ENCODE assay signal across 15 cellular contexts in the genomic region with DNA sequence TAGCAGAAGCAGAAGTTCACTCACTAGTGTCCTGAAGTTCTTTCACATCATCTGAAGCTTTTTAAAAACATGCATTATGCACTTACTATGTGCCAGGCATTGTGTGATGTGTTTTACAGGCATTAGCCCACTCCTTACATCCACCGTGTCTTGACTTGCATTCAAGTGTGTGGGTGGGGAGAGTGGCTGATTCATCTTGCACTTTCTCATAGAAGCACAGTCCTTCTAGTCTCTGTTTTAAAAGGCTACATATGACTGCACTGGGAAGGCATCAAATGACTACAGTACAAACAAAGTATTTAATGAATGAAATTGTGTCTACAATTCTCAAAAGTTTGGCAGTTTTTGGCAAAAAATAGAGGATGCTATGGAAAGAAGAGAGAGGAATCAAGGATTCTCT. TPM values are rescaled to one million over a fixed set of nuclear protein-coding genes. Genes with fewer than 3 reads are reported as not detected.
DNase-seq lines count a peak whose midpoint lies in the region; ATAC-seq and TF ChIP-seq lines count a peak whose summit lies in the region.
"Had no signal": no experiment of that assay in that cellular context is flagged by ENCODE, and none has a peak within 500 bp of the region (broad histone marks: within the 10 kb centered on the region; RNA-seq: fewer than 3 reads in every experiment).

No MANE protein-coding gene starts in this region.

- no peaks in the 10 kb centered on the region for H3K27me3 Mint-ChIP-seq in activated naive CD8-positive, alpha-beta T cell treated with anti-CD3 and anti-CD28 coated beads, Interleukin-2, amount 50 U/mL, for 24 hours
- no peaks in the 10 kb centered on the region for H3K27me3 Mint-ChIP-seq in activated naive CD8-positive, alpha-beta T cell treated with anti-CD3 and anti-CD28 coated beads for 36 hours
- H3K27me3 Mint-ChIP-seq: activated naive CD4-positive, alpha-beta T cell treated with anti-CD3 and anti-CD28 coated beads, Interleukin-2, amount 50 U/mL, for 24 hours; stimulated activated naive B cell treated with anti-CD40 and anti-IgM and Interleukin-4, amounts not matched to agents 10 μg/mL and 1 μg/mL and 100 μg/mL, for 72 hours had no signal

- no peak overlapping the region for H3K4me2 ChIP-seq in PC-3 (ENCODE audit: low read length)

- H3K27ac ChIP-seq in PC-3 (ENCODE audit: low read length): no peak overlapping the region

- H4K20me1 ChIP-seq in PC-3 (ENCODE audit: low read length): no peaks in the 10 kb centered on the region

- no peaks in the 10 kb centered on the region for H3K9me2 ChIP-seq in PC-3 (replicated peaks; ENCODE audit: low read length)

- no peak overlapping the region for H3K4me3 Mint-ChIP-seq in activated naive CD8-positive, alpha-beta T cell treated with anti-CD3 and anti-CD28 coated beads, Interleukin-2, amount 50 U/mL, for 24 hours
- no peak overlapping the region for H3K4me3 Mint-ChIP-seq in activated naive CD8-positive, alpha-beta T cell treated with anti-CD3 and anti-CD28 coated beads for 36 hours
- H3K4me3 Mint-ChIP-seq: activated naive CD4-positive, alpha-beta T cell treated with anti-CD3 and anti-CD28 coated beads, Interleukin-2, amount 50 U/mL, for 24 hours; stimulated activated naive B cell treated with anti-CD40 and anti-IgM and Interleukin-4, amounts not matched to agents 10 μg/mL and 1 μg/mL and 100 μg/mL, for 72 hours had no signal

- H3K9me3 Mint-ChIP-seq in activated naive CD8-positive, alpha-beta T cell treated with anti-CD3 and anti-CD28 coated beads, Interleukin-2, amount 50 U/mL, for 24 hours: no peaks in the 10 kb centered on the region
- H3K9me3 Mint-ChIP-seq in activated naive CD8-positive, alpha-beta T cell treated with anti-CD3 and anti-CD28 coated beads for 36 hours: no peaks in the 10 kb centered on the region
- H3K9me3 Mint-ChIP-seq: activated naive CD4-positive, alpha-beta T cell treated with anti-CD3 and anti-CD28 coated beads, Interleukin-2, amount 50 U/mL, for 24 hours; stimulated activated naive B cell treated with anti-CD40 and anti-IgM and Interleukin-4, amounts not matched to agents 10 μg/mL and 1 μg/mL and 100 μg/mL, for 72 hours had no signal

- H3K9me3 ChIP-seq in PC-3 (ENCODE audit: low read length): no peaks in the 10 kb centered on the region

- no peaks in the 10 kb centered on the region for H3K79me2 ChIP-seq in PC-3 (ENCODE audit: low read length)

- H3K9ac ChIP-seq in PC-3 (ENCODE audit: low read length): no peak overlapping the region

- no peaks in the 10 kb centered on the region for H3F3A ChIP-seq in PC-3 (ENCODE audit: low read length, unreplicated experiment)

- CTCF ChIA-PET in PC-3 (lab: Charles Lee): no interaction called here

- H3K27me3 ChIP-seq in PC-3 (ENCODE audit: low read length): no peaks in the 10 kb centered on the region

- in situ Hi-C loops in GM13976 (cut with MboI; ENCODE audit: low sequenced_read_pairs, unreplicated experiment): no loop called here

- intact Hi-C loops in PC-3 (cut with micrococcal nuclease): no loop called here

- peak; percentile 79 for ATAC-seq in activated naive CD8-positive, alpha-beta T cell treated with anti-CD3 and anti-CD28 coated beads, Interleukin-2, amount 50 U/mL, for 24 hours
- ATAC-seq in HG02798 (IDR thresholded peaks at IDR 0.05; ENCODE audit: poor library complexity, unreplicated experiment): peak; percentile 83
- peak; percentile 83 for ATAC-seq in PC-3
- ATAC-seq in GM21825 (IDR thresholded peaks at IDR 0.05; ENCODE audit: unreplicated experiment): no peak
- ATAC-seq: left lobe of liver had no signal

- no peaks in the 10 kb centered on the region for H3K36me3 Mint-ChIP-seq in activated naive CD8-positive, alpha-beta T cell treated with anti-CD3 and anti-CD28 coated beads, Interleukin-2, amount 50 U/mL, for 24 hours (ENCODE audit: low read depth)
- H3K36me3 Mint-ChIP-seq in activated naive CD8-positive, alpha-beta T cell treated with anti-CD3 and anti-CD28 coated beads for 36 hours: no peaks in the 10 kb centered on the region
- H3K36me3 Mint-ChIP-seq: activated naive CD4-positive, alpha-beta T cell treated with anti-CD3 and anti-CD28 coated beads, Interleukin-2, amount 50 U/mL, for 24 hours; stimulated activated naive B cell treated with anti-CD40 and anti-IgM and Interleukin-4, amounts not matched to agents 10 μg/mL and 1 μg/mL and 100 μg/mL, for 72 hours had no signal

- no peaks in the 10 kb centered on the region for H3K4me1 ChIP-seq in PC-3 (ENCODE audit: insufficient read depth, low read length)

- no TSS peak for BruUV-seq in PC-3 (replicated peaks; lab: Mats Ljungman, UMichigan)

- no peak overlapping the region for H3K4me3 ChIP-seq in PC-3 (ENCODE audit: low read length)

- no peak overlapping the region for H3K27ac Mint-ChIP-seq in activated naive CD8-positive, alpha-beta T cell treated with anti-CD3 and anti-CD28 coated beads, Interleukin-2, amount 50 U/mL, for 24 hours
- H3K27ac Mint-ChIP-seq in activated naive CD8-positive, alpha-beta T cell treated with anti-CD3 and anti-CD28 coated beads for 36 hours: no peak overlapping the region
- H3K27ac Mint-ChIP-seq: activated naive CD4-positive, alpha-beta T cell treated with anti-CD3 and anti-CD28 coated beads, Interleukin-2, amount 50 U/mL, for 24 hours; stimulated activated naive B cell treated with anti-CD40 and anti-IgM and Interleukin-4, amounts not matched to agents 10 μg/mL and 1 μg/mL and 100 μg/mL, for 72 hours had no signal

- no peaks in the 10 kb centered on the region for H3K36me3 ChIP-seq in PC-3 (ENCODE audit: low read depth, low read length)

- no peak overlapping the region for H2AFZ ChIP-seq in PC-3 (ENCODE audit: low read length)

- H3K4me1 Mint-ChIP-seq in activated naive CD8-positive, alpha-beta T cell treated with anti-CD3 and anti-CD28 coated beads, Interleukin-2, amount 50 U/mL, for 24 hours: peaks cover 6% of the 10 kb centered on the region
- H3K4me1 Mint-ChIP-seq in activated naive CD8-positive, alpha-beta T cell treated with anti-CD3 and anti-CD28 coated beads for 36 hours: peaks cover 5% of the 10 kb centered on the region
- H3K4me1 Mint-ChIP-seq: activated naive CD4-positive, alpha-beta T cell treated with anti-CD3 and anti-CD28 coated beads, Interleukin-2, amount 50 U/mL, for 24 hours; stimulated activated naive B cell treated with anti-CD40 and anti-IgM and Interleukin-4, amounts not matched to agents 10 μg/mL and 1 μg/mL and 100 μg/mL, for 72 hours had no signal

- no peak for DNase-seq in activated naive CD8-positive, alpha-beta T cell treated with anti-CD3 and anti-CD28 coated beads, Interleukin-2, amount 50 U/mL, for 24 hours
- DNase-seq in activated naive CD8-positive, alpha-beta T cell treated with anti-CD3 and anti-CD28 coated beads for 36 hours: no peak
- DNase-seq in PC-3 (no peak), superior temporal gyrus (ENCODE audit: extremely low spot score) (peak; percentile 18), GM19240 (ENCODE audit: insufficient read length, low spot score) (no peak), GM13976 (ENCODE audit: low spot score) (no peak)
- DNase-seq: activated CD4-positive, CD25-positive, alpha-beta regulatory T cell; cortex of kidney; NCI-H226; stimulated activated naive B cell treated with anti-CD40 and anti-IgM and Interleukin-4, amounts not matched to agents 10 μg/mL and 1 μg/mL and 100 μg/mL, for 72 hours had no signal

- TF ChIP-seq CTCF in PC-3 (conservative IDR thresholded peaks at IDR 0.05; ENCODE audit: low read depth, low read length) (no peak), GM13976 (IDR thresholded peaks at IDR 0.05; ENCODE audit: borderline replicate concordance, control extremely low read depth, extremely low read depth, insufficient read depth, missing control alignments) (no peak)

- POLR2A ChIA-PET in PC-3 (lab: Charles Lee; ENCODE audit: unreplicated experiment): no interaction called here

RNA-seq across cellular contexts. Expression of a gene that starts 21.6 kb away (rescaled TPM):
- under 1 TPM; 0.46 to 0.56 TPM for total RNA-seq in activated naive CD8-positive, alpha-beta T cell treated with anti-CD3 and anti-CD28 coated beads for 36 hours
- 11.1 and 14.6 TPM in 2 replicates for total RNA-seq in PC-3 (2014; rRNA removed)
- total RNA-seq: LHCN-M2 had no signal

RNA-seq across cellular contexts. Expression of a gene that starts 38.1 kb away (rescaled TPM):
- under 1 TPM; 0.14 to 0.26 TPM for total RNA-seq in activated naive CD8-positive, alpha-beta T cell treated with anti-CD3 and anti-CD28 coated beads for 36 hours
- 4.8 and 6.9 TPM in 2 replicates for total RNA-seq in PC-3 (2014; rRNA removed)
- total RNA-seq: LHCN-M2 had no signal
